In the genomic region with DNA sequence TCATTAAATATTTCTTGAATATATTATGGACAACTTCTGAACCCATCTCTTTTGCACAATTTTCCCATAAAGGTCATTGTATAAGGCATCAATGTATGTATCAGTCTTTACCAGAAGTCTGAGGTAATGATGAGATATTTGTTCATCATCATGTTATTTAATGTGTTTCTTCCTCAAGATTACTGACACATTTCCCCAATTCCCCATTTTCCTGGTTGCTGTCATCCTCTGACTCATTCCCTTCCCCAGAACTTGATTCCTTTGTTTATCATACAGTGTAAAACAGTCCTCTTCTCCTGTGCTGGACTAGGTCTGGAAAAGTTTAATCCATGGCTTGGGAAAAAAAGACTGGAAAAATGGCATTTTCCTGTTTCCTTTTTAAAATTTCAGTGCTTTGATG, we compare ENCODE assay signal across 20 cellular contexts.
DNase-seq lines count a peak whose midpoint lies in the region; ATAC-seq and TF ChIP-seq lines count a peak whose summit lies in the region.
"Had no signal": no experiment of that assay in that cellular context is flagged by ENCODE, and none has a peak within 500 bp of the region (broad histone marks: within the 10 kb centered on the region; RNA-seq: fewer than 3 reads in every experiment).

No MANE protein-coding gene starts in this region.

- H3K4me3 ChIP-seq in BJ (ENCODE audit: low read depth, low read length), result no peak overlapping the region
- H3K4me3 ChIP-seq: BLaER1, coronary artery, GM12878, lung, tibial artery had no signal

- ATAC-seq in HG03565 (IDR thresholded peaks at IDR 0.05; ENCODE audit: unreplicated experiment) (no peak), HG02884 (IDR thresholded peaks at IDR 0.05; ENCODE audit: unreplicated experiment) (no peak)
- ATAC-seq: GM12878, right cardiac atrium had no signal

- POLR2A ChIA-PET in BJ (lab: Charles Lee), result no interaction called here

- no peaks in the 10 kb centered on the region for H3K36me3 ChIP-seq in BJ (ENCODE audit: control insufficient read depth, insufficient read depth, low read length)
- H3K36me3 ChIP-seq: BLaER1, tibial artery had no signal

- DNase-seq in BJ (ENCODE audit: low read depth), result peak; percentile 26
- DNase-seq in HT1080 (ENCODE audit: low read depth), result peak; percentile 86
- DNase-seq in dermis blood vessel endothelial cell, result peak; percentile 54
- peak; percentile 1 to 4 for DNase-seq in lung microvascular endothelial cell (ENCODE audit: low read depth in 2 of 2)
- no peak for DNase-seq in GOT3 (lab: John Stamatoyannopoulos, UW)
- DNase-seq in NCI-H1694 treated with DMSO at 0.1 percent for 48 hours (lab: John Stamatoyannopoulos, UW), result no peak
- DNase-seq: amygdala; DMS79 treated with DMSO at 0.1 percent for 48 hours; NCI-H1436 treated with DMSO at 0.1 percent for 48 hours; NCI-H524; OCI-M1; right cardiac atrium; stimulated activated CD4-positive, alpha-beta T cell treated with anti-CD3 and anti-CD28 coated beads, Interleukin-4, amount 100 ng/mL, for 1 hour; tibial artery had no signal

- H3K27me3 ChIP-seq in BJ (ENCODE audit: control insufficient read depth, insufficient read depth, low read length), result no peaks in the 10 kb centered on the region
- H3K27me3 ChIP-seq: BLaER1, tibial artery had no signal

- TF ChIP-seq CTCF in BJ (IDR thresholded peaks at IDR 0.05; ENCODE audit: insufficient read depth, low read depth, low read length), result no peak

- CTCF ChIA-PET in BJ (lab: Yijun Ruan, JAX), result no interaction called here

Comparison
In these comparisons a context has a peak if more than half of its experiments do, and no peak if none do; other contexts are left out.
1. DNase-seq: peak in BJ (single experiment), HT1080 (single experiment), dermis blood vessel endothelial cell (single experiment) and lung microvascular endothelial cell (2 of 2); none in GOT3 (single experiment) and NCI-H1694 treated with DMSO at 0.1 percent for 48 hours (single experiment).